In the genomic region with DNA sequence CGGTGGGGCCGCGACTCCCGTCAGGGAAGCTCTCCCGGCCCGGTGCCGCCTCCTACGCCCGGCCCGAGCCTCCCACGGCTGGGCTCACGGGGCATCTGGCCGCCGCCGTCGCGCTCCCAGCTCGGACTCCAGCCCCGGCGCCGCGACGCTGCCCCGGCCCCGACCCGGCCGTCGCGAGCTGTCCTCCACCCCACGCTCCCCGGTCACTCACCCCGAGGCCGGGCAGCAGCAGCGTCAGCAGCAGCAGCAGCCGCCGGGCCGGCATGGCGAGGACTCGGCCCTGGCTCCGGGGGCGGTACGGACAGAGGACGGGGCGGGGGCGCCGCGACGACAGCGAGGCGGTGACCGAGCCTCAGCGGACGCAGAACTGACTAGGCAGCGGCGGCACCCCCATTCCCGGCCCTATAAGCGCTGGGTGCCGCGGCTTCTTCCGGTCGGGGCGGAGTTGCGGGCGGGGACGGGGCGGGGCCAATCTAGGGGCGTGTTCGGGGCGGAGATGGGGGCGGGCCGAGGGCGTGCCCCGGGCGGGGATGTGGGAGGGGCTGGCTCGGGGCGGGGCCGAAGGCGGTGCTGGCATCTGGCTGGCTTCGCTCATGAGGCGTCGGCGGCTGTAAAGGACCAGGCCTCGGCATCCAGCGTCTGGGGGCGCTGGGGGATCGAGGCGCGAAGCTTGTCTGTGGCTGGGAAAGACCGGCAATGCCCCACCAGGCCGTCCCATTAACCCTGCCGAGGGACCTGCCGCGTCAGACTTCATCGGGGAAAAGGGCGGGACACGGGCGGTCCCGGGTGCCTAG, we compare ENCODE assay signal across 1 cellular context.
A peak's percentile ranks its signal among the peaks of the same experiment; 100 is the strongest.
TF ChIP-seq lines count a peak whose summit lies in the region.

A gene (minus strand): TSS at position 380 of the 794 bp plus-strand sequence. CDS start 115 bp downstream, at position 265.

TF ChIP-seq in WTC11, 78 proteins besides CTCF, POLR2A, EP300 and RAD21 (continued from another document):
- TF ChIP-seq, protein P1, sequence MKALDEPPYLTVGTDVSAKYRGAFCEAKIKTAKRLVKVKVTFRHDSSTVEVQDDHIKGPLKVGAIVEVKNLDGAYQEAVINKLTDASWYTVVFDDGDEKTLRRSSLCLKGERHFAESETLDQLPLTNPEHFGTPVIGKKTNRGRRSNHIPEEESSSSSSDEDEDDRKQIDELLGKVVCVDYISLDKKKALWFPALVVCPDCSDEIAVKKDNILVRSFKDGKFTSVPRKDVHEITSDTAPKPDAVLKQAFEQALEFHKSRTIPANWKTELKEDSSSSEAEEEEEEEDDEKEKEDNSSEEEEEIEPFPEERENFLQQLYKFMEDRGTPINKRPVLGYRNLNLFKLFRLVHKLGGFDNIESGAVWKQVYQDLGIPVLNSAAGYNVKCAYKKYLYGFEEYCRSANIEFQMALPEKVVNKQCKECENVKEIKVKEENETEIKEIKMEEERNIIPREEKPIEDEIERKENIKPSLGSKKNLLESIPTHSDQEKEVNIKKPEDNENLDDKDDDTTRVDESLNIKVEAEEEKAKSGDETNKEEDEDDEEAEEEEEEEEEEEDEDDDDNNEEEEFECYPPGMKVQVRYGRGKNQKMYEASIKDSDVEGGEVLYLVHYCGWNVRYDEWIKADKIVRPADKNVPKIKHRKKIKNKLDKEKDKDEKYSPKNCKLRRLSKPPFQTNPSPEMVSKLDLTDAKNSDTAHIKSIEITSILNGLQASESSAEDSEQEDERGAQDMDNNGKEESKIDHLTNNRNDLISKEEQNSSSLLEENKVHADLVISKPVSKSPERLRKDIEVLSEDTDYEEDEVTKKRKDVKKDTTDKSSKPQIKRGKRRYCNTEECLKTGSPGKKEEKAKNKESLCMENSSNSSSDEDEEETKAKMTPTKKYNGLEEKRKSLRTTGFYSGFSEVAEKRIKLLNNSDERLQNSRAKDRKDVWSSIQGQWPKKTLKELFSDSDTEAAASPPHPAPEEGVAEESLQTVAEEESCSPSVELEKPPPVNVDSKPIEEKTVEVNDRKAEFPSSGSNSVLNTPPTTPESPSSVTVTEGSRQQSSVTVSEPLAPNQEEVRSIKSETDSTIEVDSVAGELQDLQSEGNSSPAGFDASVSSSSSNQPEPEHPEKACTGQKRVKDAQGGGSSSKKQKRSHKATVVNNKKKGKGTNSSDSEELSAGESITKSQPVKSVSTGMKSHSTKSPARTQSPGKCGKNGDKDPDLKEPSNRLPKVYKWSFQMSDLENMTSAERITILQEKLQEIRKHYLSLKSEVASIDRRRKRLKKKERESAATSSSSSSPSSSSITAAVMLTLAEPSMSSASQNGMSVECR (CRISPR knock-in tag; IDR thresholded peaks at IDR 0.05; ENCODE audit: borderline replicate concordance), result peak; percentile 32; the same call in 1 of the 2 replicates
- TF ChIP-seq ZNF219 (CRISPR knock-in tag; IDR thresholded peaks at IDR 0.05; ENCODE audit: borderline replicate concordance) (0 out of 2 replicates have a peak, but pooled peaks have one; percentile 37), ETV6 (CRISPR knock-in tag; IDR thresholded peaks at IDR 0.05) (peak; percentile 55; the same call in 1 of the 2 replicates), TP53 (CRISPR knock-in tag; IDR thresholded peaks at IDR 0.05) (peak; percentile 76; the same call in 1 of the 2 replicates), NFE2L1 (CRISPR knock-in tag; IDR thresholded peaks at IDR 0.05) (peak; percentile 79; the same call in 1 of the 2 replicates), EMX1 (CRISPR knock-in tag; IDR thresholded peaks at IDR 0.05) (no peak), FOXK1 (CRISPR knock-in tag; IDR thresholded peaks at IDR 0.05) (peak; percentile 31; the same call in 1 of the 2 replicates), GABPB1 (CRISPR knock-in tag; IDR thresholded peaks at IDR 0.05) (peak; percentile 68; the same call in 1 of the 2 replicates), ZNF121 (CRISPR knock-in tag; IDR thresholded peaks at IDR 0.05) (no peak), RELA (CRISPR knock-in tag; IDR thresholded peaks at IDR 0.05; ENCODE audit: borderline replicate concordance) (0 out of 2 replicates have a peak, but pooled peaks have one; percentile 22), FOXP1 (CRISPR knock-in tag; IDR thresholded peaks at IDR 0.05; ENCODE audit: borderline replicate concordance) (peak; percentile 72), ZNF317 (CRISPR knock-in tag; IDR thresholded peaks at IDR 0.05; ENCODE audit: borderline replicate concordance, low read depth) (0 out of 2 replicates have a peak, but pooled peaks have one; percentile 43), KAT7 (CRISPR knock-in tag; IDR thresholded peaks at IDR 0.05; ENCODE audit: borderline replicate concordance) (0 out of 2 replicates have a peak, but pooled peaks have one; percentile 38), CBFB (CRISPR knock-in tag; IDR thresholded peaks at IDR 0.05; ENCODE audit: low read depth) (0 out of 2 replicates have a peak, but pooled peaks have one; percentile 79), MYBL2 (CRISPR knock-in tag; IDR thresholded peaks at IDR 0.05) (peak; percentile 72; the same call in 1 of the 2 replicates), PRRX2 (CRISPR knock-in tag; IDR thresholded peaks at IDR 0.05) (no peak), CREM (CRISPR knock-in tag; IDR thresholded peaks at IDR 0.05) (0 out of 2 replicates have a peak, but pooled peaks have one; percentile 31), ZBTB21 (CRISPR knock-in tag; IDR thresholded peaks at IDR 0.05; ENCODE audit: borderline replicate concordance) (peak; percentile 81; the same call in 1 of the 2 replicates)
- TF ChIP-seq, protein P2, sequence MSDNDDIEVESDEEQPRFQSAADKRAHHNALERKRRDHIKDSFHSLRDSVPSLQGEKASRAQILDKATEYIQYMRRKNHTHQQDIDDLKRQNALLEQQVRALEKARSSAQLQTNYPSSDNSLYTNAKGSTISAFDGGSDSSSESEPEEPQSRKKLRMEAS (CRISPR knock-in tag; IDR thresholded peaks at IDR 0.05), result peak; percentile 92
- TF ChIP-seq, protein P3, sequence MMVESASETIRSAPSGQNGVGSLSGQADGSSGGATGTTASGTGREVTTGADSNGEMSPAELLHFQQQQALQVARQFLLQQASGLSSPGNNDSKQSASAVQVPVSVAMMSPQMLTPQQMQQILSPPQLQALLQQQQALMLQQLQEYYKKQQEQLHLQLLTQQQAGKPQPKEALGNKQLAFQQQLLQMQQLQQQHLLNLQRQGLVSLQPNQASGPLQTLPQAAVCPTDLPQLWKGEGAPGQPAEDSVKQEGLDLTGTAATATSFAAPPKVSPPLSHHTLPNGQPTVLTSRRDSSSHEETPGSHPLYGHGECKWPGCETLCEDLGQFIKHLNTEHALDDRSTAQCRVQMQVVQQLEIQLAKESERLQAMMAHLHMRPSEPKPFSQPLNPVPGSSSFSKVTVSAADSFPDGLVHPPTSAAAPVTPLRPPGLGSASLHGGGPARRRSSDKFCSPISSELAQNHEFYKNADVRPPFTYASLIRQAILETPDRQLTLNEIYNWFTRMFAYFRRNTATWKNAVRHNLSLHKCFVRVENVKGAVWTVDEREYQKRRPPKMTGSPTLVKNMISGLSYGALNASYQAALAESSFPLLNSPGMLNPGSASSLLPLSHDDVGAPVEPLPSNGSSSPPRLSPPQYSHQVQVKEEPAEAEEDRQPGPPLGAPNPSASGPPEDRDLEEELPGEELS (CRISPR knock-in tag; IDR thresholded peaks at IDR 0.05), result peak; percentile 49; the same call in 1 of the 2 replicates
- TF ChIP-seq, protein P4, sequence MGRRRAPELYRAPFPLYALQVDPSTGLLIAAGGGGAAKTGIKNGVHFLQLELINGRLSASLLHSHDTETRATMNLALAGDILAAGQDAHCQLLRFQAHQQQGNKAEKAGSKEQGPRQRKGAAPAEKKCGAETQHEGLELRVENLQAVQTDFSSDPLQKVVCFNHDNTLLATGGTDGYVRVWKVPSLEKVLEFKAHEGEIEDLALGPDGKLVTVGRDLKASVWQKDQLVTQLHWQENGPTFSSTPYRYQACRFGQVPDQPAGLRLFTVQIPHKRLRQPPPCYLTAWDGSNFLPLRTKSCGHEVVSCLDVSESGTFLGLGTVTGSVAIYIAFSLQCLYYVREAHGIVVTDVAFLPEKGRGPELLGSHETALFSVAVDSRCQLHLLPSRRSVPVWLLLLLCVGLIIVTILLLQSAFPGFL (CRISPR knock-in tag; IDR thresholded peaks at IDR 0.05; ENCODE audit: borderline replicate concordance), result no peak
- TF ChIP-seq, protein P5, sequence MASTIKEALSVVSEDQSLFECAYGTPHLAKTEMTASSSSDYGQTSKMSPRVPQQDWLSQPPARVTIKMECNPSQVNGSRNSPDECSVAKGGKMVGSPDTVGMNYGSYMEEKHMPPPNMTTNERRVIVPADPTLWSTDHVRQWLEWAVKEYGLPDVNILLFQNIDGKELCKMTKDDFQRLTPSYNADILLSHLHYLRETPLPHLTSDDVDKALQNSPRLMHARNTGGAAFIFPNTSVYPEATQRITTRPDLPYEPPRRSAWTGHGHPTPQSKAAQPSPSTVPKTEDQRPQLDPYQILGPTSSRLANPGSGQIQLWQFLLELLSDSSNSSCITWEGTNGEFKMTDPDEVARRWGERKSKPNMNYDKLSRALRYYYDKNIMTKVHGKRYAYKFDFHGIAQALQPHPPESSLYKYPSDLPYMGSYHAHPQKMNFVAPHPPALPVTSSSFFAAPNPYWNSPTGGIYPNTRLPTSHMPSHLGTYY (CRISPR knock-in tag; IDR thresholded peaks at IDR 0.05), result no peak
- TF ChIP-seq, protein P6, sequence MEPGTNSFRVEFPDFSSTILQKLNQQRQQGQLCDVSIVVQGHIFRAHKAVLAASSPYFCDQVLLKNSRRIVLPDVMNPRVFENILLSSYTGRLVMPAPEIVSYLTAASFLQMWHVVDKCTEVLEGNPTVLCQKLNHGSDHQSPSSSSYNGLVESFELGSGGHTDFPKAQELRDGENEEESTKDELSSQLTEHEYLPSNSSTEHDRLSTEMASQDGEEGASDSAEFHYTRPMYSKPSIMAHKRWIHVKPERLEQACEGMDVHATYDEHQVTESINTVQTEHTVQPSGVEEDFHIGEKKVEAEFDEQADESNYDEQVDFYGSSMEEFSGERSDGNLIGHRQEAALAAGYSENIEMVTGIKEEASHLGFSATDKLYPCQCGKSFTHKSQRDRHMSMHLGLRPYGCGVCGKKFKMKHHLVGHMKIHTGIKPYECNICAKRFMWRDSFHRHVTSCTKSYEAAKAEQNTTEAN (CRISPR knock-in tag; IDR thresholded peaks at IDR 0.05), result peak; percentile 79
- TF ChIP-seq, protein P7, sequence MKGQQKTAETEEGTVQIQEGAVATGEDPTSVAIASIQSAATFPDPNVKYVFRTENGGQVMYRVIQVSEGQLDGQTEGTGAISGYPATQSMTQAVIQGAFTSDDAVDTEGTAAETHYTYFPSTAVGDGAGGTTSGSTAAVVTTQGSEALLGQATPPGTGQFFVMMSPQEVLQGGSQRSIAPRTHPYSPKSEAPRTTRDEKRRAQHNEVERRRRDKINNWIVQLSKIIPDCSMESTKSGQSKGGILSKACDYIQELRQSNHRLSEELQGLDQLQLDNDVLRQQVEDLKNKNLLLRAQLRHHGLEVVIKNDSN (CRISPR knock-in tag; IDR thresholded peaks at IDR 0.05), result peak; percentile 47; the same call in 1 of the 2 replicates
- TF ChIP-seq, protein P8, sequence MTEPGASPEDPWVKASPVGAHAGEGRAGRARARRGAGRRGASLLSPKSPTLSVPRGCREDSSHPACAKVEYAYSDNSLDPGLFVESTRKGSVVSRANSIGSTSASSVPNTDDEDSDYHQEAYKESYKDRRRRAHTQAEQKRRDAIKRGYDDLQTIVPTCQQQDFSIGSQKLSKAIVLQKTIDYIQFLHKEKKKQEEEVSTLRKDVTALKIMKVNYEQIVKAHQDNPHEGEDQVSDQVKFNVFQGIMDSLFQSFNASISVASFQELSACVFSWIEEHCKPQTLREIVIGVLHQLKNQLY (CRISPR knock-in tag; IDR thresholded peaks at IDR 0.05), result 0 out of 2 replicates have a peak, but pooled peaks have one; percentile 53
